Comparison of ENCODE assay signal across 17 cellular contexts in genomic region chr10:12510566-12510965, GRCh38.
DNase-seq lines count a peak whose midpoint lies in the region; ATAC-seq and TF ChIP-seq lines count a peak whose summit lies in the region.
"Had no signal": no experiment of that assay in that cellular context is flagged by ENCODE, and none has a peak within 500 bp of the region (broad histone marks: within the 10 kb centered on the region; RNA-seq: fewer than 3 reads in every experiment).

No MANE protein-coding gene starts in this region.

- peaks cover 36% of the 10 kb centered on the region for H3K4me1 Mint-ChIP-seq in neural progenitor cell

- no peaks in the 10 kb centered on the region for H3K27me3 ChIP-seq in neural progenitor cell
- H3K27me3 ChIP-seq in tibial artery: no peaks in the 10 kb centered on the region
- H3K27me3 ChIP-seq: breast epithelium, gastroesophageal sphincter, tibial nerve had no signal

- peaks cover 4% of the 10 kb centered on the region for H3K36me3 Mint-ChIP-seq in neural progenitor cell

- no peak overlapping the region for H3K4me3 ChIP-seq in AG10803 (ENCODE audit: low read length)
- H3K4me3 ChIP-seq in neural progenitor cell: no peak overlapping the region
- no peak overlapping the region for H3K4me3 ChIP-seq in mucosa of descending colon
- no peak overlapping the region for H3K4me3 ChIP-seq in tibial artery
- H3K4me3 ChIP-seq: breast epithelium, gastroesophageal sphincter, tibial nerve had no signal

- DNase-seq in AG10803 (ENCODE audit: low read depth) (peak; percentile 6), SW480 (ENCODE audit: low spot score) (peak; percentile 12), glomerular visceral epithelial cell (ENCODE audit: extremely low spot score) (peak; percentile 62), neural progenitor cell (ENCODE audit: low spot score) (no peak), mucosa of descending colon (no peak), tibial artery (no peak), COR-L47 (lab: John Stamatoyannopoulos, UW) (no peak)
- DNase-seq: activated CD4-positive, alpha-beta T cell treated with anti-CD3 and anti-CD28 coated beads for 36 hours; DMS79 treated with DMSO at 0.1 percent for 48 hours; kidney; NCI-H1436 treated with DMSO at 0.1 percent for 48 hours; NCI-H510A had no signal

- peaks cover 7% of the 10 kb centered on the region for H3F3A ChIP-seq in neural progenitor cell (ENCODE audit: low read depth)

- H3K79me2 ChIP-seq in neural progenitor cell (ENCODE audit: low read depth): no peaks in the 10 kb centered on the region

- H3K27ac Mint-ChIP-seq in neural progenitor cell: peak overlapping the region; percentile 10
- H3K27ac Mint-ChIP-seq: activated CD4-positive, alpha-beta T cell treated with anti-CD3 and anti-CD28 coated beads for 36 hours had no signal

- no peaks in the 10 kb centered on the region for H3K9me3 ChIP-seq in neural progenitor cell (ENCODE audit: low read depth)
- no peaks in the 10 kb centered on the region for H3K9me3 ChIP-seq in mucosa of descending colon
- no peaks in the 10 kb centered on the region for H3K9me3 ChIP-seq in tibial artery
- H3K9me3 ChIP-seq: breast epithelium, gastroesophageal sphincter, neutrophil had no signal

- peaks cover 6% of the 10 kb centered on the region for H3K27me3 Mint-ChIP-seq in neural progenitor cell (ENCODE audit: insufficient read depth, low read depth)
- H3K27me3 Mint-ChIP-seq: activated CD4-positive, alpha-beta T cell treated with anti-CD3 and anti-CD28 coated beads for 36 hours had no signal

- H3K27ac ChIP-seq in neural progenitor cell (no peak overlapping the region), tibial artery (no peak overlapping the region)
- H3K27ac ChIP-seq: breast epithelium, gastroesophageal sphincter, neutrophil, tibial nerve had no signal

- peaks cover 2% of the 10 kb centered on the region for H3K9me3 Mint-ChIP-seq in neural progenitor cell

- TF ChIP-seq CTCF in AG10803 (conservative IDR thresholded peaks at IDR 0.05; ENCODE audit: low read length): no peak
- TF ChIP-seq CTCF in neural progenitor cell (IDR thresholded peaks at IDR 0.05): no peak
- TF ChIP-seq CTCF in mucosa of descending colon (IDR thresholded peaks at IDR 0.05): no peak
- TF ChIP-seq CTCF in tibial artery (IDR thresholded peaks at IDR 0.05): no peak

- H3K4me2 ChIP-seq in neural progenitor cell: no peak overlapping the region

- H3K4me3 Mint-ChIP-seq in neural progenitor cell: no peak overlapping the region
- H3K4me3 Mint-ChIP-seq: activated CD4-positive, alpha-beta T cell treated with anti-CD3 and anti-CD28 coated beads for 36 hours had no signal

- H3K36me3 ChIP-seq in neural progenitor cell (no peaks in the 10 kb centered on the region), mucosa of descending colon (ENCODE audit: low read depth) (no peaks in the 10 kb centered on the region), tibial artery (no peaks in the 10 kb centered on the region)
- H3K36me3 ChIP-seq: breast epithelium, gastroesophageal sphincter, neutrophil, tibial nerve had no signal

- intact Hi-C loops in mucosa of descending colon (cut with DNase I, micrococcal nuclease): no loop called here
- intact Hi-C loops in tibial artery (cut with DNase I; ENCODE audit: low total_unique reads): no loop called here

- H3K4me1 ChIP-seq in neural progenitor cell (peaks cover 18% of the 10 kb centered on the region), mucosa of descending colon (ENCODE audit: low read depth) (no peaks in the 10 kb centered on the region), tibial artery (no peaks in the 10 kb centered on the region)
- H3K4me1 ChIP-seq: breast epithelium had no signal

- no peak for ATAC-seq in mucosa of descending colon
- no peak for ATAC-seq in activated CD4-positive, CD25-positive, alpha-beta regulatory T cell treated with anti-CD3 and anti-CD28 coated beads, Interleukin-2, amount 50 U/mL, for 24 hours
- ATAC-seq: gastroesophageal sphincter had no signal

- H2AFZ ChIP-seq in neural progenitor cell (replicated peaks): no peak overlapping the region

- no peaks in the 10 kb centered on the region for H4K20me1 ChIP-seq in neural progenitor cell (ENCODE audit: low read depth)

- H3K9ac ChIP-seq in neural progenitor cell: no peak overlapping the region

Comparison
In these comparisons a context has a peak if more than half of its experiments do, and no peak if none do; other contexts are left out.
1. DNase-seq: peak in AG10803 (single experiment), SW480 (single experiment) and glomerular visceral epithelial cell (single experiment); none in neural progenitor cell (single experiment), mucosa of descending colon (0 of 3), tibial artery (0 of 2) and COR-L47 (single experiment).